ENCODE assay signal across 8 cellular contexts in the genomic region with DNA sequence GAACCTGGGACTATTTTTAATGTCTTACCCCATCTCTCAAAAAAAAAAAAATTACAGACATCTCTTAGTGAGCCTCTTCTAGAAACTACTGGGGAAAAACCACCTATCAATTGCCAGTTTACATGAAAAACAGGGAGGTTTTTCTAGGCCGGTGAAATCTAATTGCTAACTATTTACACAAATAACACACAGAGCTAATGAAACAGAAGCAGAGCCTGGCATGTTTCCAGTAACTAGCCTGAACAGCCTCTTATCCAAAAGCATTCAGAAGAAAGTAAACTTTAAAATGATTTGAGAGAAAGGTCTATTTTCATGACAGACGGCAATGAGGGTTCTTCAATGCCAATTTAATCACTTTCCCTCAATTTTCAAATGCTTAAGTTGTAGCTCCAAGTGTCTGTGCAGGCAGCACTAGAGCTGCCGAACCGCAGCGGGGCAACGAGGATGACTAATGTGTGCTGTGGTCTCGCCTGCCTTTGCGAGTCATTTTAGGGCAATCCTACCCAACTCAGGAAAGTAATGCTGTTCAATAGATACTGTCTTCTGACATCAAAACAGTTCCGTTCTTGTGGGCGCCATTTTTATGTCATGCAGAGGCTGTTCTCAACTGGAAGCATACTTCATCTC.
DNase-seq lines count a peak whose midpoint lies in the region; ATAC-seq and TF ChIP-seq lines count a peak whose summit lies in the region.

No MANE protein-coding gene starts in this region.

- H2AFZ ChIP-seq in OCI-LY7 (ENCODE audit: low read length) = no peak overlapping the region

- H3K4me3 Mint-ChIP-seq in CD8-positive, alpha-beta T cell = no peak overlapping the region
- no peak overlapping the region for H3K4me3 Mint-ChIP-seq in activated CD8-positive, alpha-beta T cell treated with anti-CD3 and anti-CD28 coated beads, Interleukin-2, amount 10 ng/mL, durations not matched to agents 7 days and 5 days

- H3K9me3 Mint-ChIP-seq in CD8-positive, alpha-beta T cell = no peaks in the 10 kb centered on the region
- H3K9me3 Mint-ChIP-seq in activated CD8-positive, alpha-beta T cell treated with anti-CD3 and anti-CD28 coated beads, Interleukin-2, amount 10 ng/mL, durations not matched to agents 7 days and 5 days (ENCODE audit: insufficient read depth) = no peaks in the 10 kb centered on the region

- peak; percentile 88 for ATAC-seq in CD8-positive, alpha-beta T cell
- peak; percentile 80 for ATAC-seq in activated CD8-positive, alpha-beta T cell treated with anti-CD3 and anti-CD28 coated beads, Interleukin-2, amount 10 ng/mL, durations not matched to agents 7 days and 5 days
- ATAC-seq in left lobe of liver (peak; percentile 24), GM18861 (IDR thresholded peaks at IDR 0.05; ENCODE audit: unreplicated experiment) (no peak), GM19324 (IDR thresholded peaks at IDR 0.05; ENCODE audit: low FRiP score, unreplicated experiment) (no peak)

- no peak overlapping the region for H3K27ac ChIP-seq in CD8-positive, alpha-beta T cell (ENCODE audit: low read depth, low read length)
- H3K27ac ChIP-seq in OCI-LY7 (ENCODE audit: low read depth, low read length, poor library complexity, severe bottlenecking) = no peak overlapping the region

- no peaks in the 10 kb centered on the region for H3K9me3 ChIP-seq in CD8-positive, alpha-beta T cell (ENCODE audit: low read length)
- no peaks in the 10 kb centered on the region for H3K9me3 ChIP-seq in OCI-LY7 (ENCODE audit: low read length)

- DNase-seq in CD8-positive, alpha-beta T cell = peak in 6 of 7 experiments; percentile 6 to 58 (median 32)
- DNase-seq in NCI-H1436 (lab: John Stamatoyannopoulos, UW) (peak; percentile 17), left lobe of liver (ENCODE audit: low spot score) (no peak), OCI-LY7 (ENCODE audit: low spot score) (no peak), cardiac septum (ENCODE audit: low spot score) (no peak)
- peak; percentile 45 for DNase-seq in activated CD8-positive, alpha-beta T cell treated with anti-CD3 and anti-CD28 coated beads, Interleukin-2, amount 10 ng/mL, durations not matched to agents 7 days and 5 days

- CTCF ChIA-PET in CD8-positive, alpha-beta T cell (lab: Charles Lee) = interaction anchor here (0.7 to 6.4 kb wide), 3 partner anchors 20 to 1255 kb away, joined by 4 to 21 read pairs (median 5); no protein-coding TSS in a partner anchor
- CTCF ChIA-PET in activated CD8-positive, alpha-beta T cell treated with anti-CD3 and anti-CD28 coated beads, Interleukin-2, amount 10 ng/mL, durations not matched to agents 7 days and 5 days (lab: Charles Lee) = interaction anchor here (0.6 to 1.6 kb wide), 5 partner anchors 16 to 482 kb away, joined by 3 to 7 read pairs (median 4); no protein-coding TSS in a partner anchor
- CTCF ChIA-PET in OCI-LY7 (lab: Charles Lee; ENCODE audit: unreplicated experiment) = no interaction called here

- H3K36me3 ChIP-seq in CD8-positive, alpha-beta T cell (ENCODE audit: insufficient read depth, low read length) = peaks cover 15% of the 10 kb centered on the region
- peaks cover 26% of the 10 kb centered on the region for H3K36me3 ChIP-seq in OCI-LY7 (ENCODE audit: insufficient read depth, low read length)

- intact Hi-C loops in CD8-positive, alpha-beta T cell (cut with DNase I, micrococcal nuclease) = no loop called here
- intact Hi-C loops in OCI-LY7 (cut with micrococcal nuclease; ENCODE audit: unreplicated experiment) (no loop called here), cardiac septum (cut with DNase I) (no loop called here)

- no TSS peak for BruUV-seq in OCI-LY7 (replicated peaks; lab: Mats Ljungman, UMichigan)

- TF ChIP-seq CTCF in CD8-positive, alpha-beta T cell (IDR thresholded peaks at IDR 0.05) = no peak
- no peak for TF ChIP-seq CTCF in OCI-LY7 (conservative IDR thresholded peaks at IDR 0.05; ENCODE audit: low read length)

- H3K36me3 Mint-ChIP-seq in CD8-positive, alpha-beta T cell = peaks cover 52% of the 10 kb centered on the region
- peaks cover 31% of the 10 kb centered on the region for H3K36me3 Mint-ChIP-seq in activated CD8-positive, alpha-beta T cell treated with anti-CD3 and anti-CD28 coated beads, Interleukin-2, amount 10 ng/mL, durations not matched to agents 7 days and 5 days (ENCODE audit: low read depth)

- H3K27me3 Mint-ChIP-seq in CD8-positive, alpha-beta T cell (ENCODE audit: low read depth) = no peaks in the 10 kb centered on the region
- no peaks in the 10 kb centered on the region for H3K27me3 Mint-ChIP-seq in activated CD8-positive, alpha-beta T cell treated with anti-CD3 and anti-CD28 coated beads, Interleukin-2, amount 10 ng/mL, durations not matched to agents 7 days and 5 days (ENCODE audit: low read depth)

- H3K4me1 ChIP-seq in CD8-positive, alpha-beta T cell (ENCODE audit: insufficient read depth, low read length) = no peaks in the 10 kb centered on the region
- no peaks in the 10 kb centered on the region for H3K4me1 ChIP-seq in OCI-LY7 (ENCODE audit: insufficient read depth, low read length, poor library complexity, severe bottlenecking)

- H3K9me2 ChIP-seq in OCI-LY7 (ENCODE audit: insufficient read depth, low read length) = no peaks in the 10 kb centered on the region

- H3K27me3 ChIP-seq in CD8-positive, alpha-beta T cell (ENCODE audit: insufficient read depth, low read length) = no peaks in the 10 kb centered on the region

- POLR2A ChIA-PET in CD8-positive, alpha-beta T cell (lab: Charles Lee) = interaction anchor here (1.7 kb wide), 1 partner anchor 128 kb away, joined by 4 read pairs; no protein-coding TSS in a partner anchor
- POLR2A ChIA-PET in activated CD8-positive, alpha-beta T cell treated with anti-CD3 and anti-CD28 coated beads, Interleukin-2, amount 10 ng/mL, durations not matched to agents 7 days and 5 days (lab: Charles Lee) = no interaction called here
- POLR2A ChIA-PET in OCI-LY7 (lab: Charles Lee) = no interaction called here

- no peaks in the 10 kb centered on the region for H3K79me2 ChIP-seq in OCI-LY7 (ENCODE audit: insufficient read depth, low read depth, low read length)

- no peak overlapping the region for H3K4me3 ChIP-seq in CD8-positive, alpha-beta T cell (ENCODE audit: low read depth, low read length)
- no peak overlapping the region for H3K4me3 ChIP-seq in OCI-LY7 (ENCODE audit: low read depth, low read length, poor library complexity, severe bottlenecking)

- no peaks in the 10 kb centered on the region for H4K20me1 ChIP-seq in OCI-LY7 (ENCODE audit: insufficient read depth, low read length)

- H3K27ac Mint-ChIP-seq in CD8-positive, alpha-beta T cell = peak overlapping the region; percentile 30
- no peak overlapping the region for H3K27ac Mint-ChIP-seq in activated CD8-positive, alpha-beta T cell treated with anti-CD3 and anti-CD28 coated beads, Interleukin-2, amount 10 ng/mL, durations not matched to agents 7 days and 5 days

- no peak overlapping the region for H3K4me2 ChIP-seq in OCI-LY7 (ENCODE audit: low read length)

- H3K4me1 Mint-ChIP-seq in CD8-positive, alpha-beta T cell (ENCODE audit: low read depth) = peaks cover 10% of the 10 kb centered on the region
- H3K4me1 Mint-ChIP-seq in activated CD8-positive, alpha-beta T cell treated with anti-CD3 and anti-CD28 coated beads, Interleukin-2, amount 10 ng/mL, durations not matched to agents 7 days and 5 days (ENCODE audit: low read depth) = peaks cover 7% of the 10 kb centered on the region

Comparison
In these comparisons a context has a peak if more than half of its experiments do, and no peak if none do; other contexts are left out.
1. ATAC-seq: peak in CD8-positive, alpha-beta T cell (single experiment), activated CD8-positive, alpha-beta T cell treated with anti-CD3 and anti-CD28 coated beads, Interleukin-2, amount 10 ng/mL, durations not matched to agents 7 days and 5 days (single experiment) and left lobe of liver (single experiment); none in GM18861 (single experiment) and GM19324 (single experiment).
2. DNase-seq: peak in CD8-positive, alpha-beta T cell (6 of 7), NCI-H1436 (single experiment) and activated CD8-positive, alpha-beta T cell treated with anti-CD3 and anti-CD28 coated beads, Interleukin-2, amount 10 ng/mL, durations not matched to agents 7 days and 5 days (single experiment); none in left lobe of liver (single experiment), OCI-LY7 (single experiment) and cardiac septum (single experiment).